In the genomic region with DNA sequence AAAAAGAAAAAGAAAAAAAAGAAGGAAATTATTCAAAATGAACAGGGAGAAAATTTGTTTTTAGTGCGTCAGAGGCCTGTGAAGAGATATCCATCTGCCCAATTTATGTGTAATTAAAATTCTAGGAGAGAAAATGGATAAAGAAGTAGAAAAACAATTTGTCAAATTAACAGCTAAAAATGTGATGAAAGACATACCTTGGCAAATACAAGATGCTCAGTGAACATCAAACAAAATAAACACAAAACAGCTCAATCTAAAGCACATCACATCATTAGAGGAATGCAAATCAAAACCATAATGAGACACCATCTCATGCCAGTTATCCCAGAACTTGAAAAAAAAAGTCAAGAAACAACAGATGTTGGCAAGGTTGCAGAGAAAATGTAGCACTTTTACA, we compare ENCODE assay signal across 10 cellular contexts.
ATAC-seq and TF ChIP-seq lines count a peak whose summit lies in the region.
"Had no signal": no experiment of that assay in that cellular context is flagged by ENCODE, and none has a peak within 500 bp of the region (broad histone marks: within the 10 kb centered on the region; RNA-seq: fewer than 3 reads in every experiment).

No MANE protein-coding gene starts in this region.

- no peak for ATAC-seq in HG03565 (IDR thresholded peaks at IDR 0.05; ENCODE audit: unreplicated experiment)
- ATAC-seq: A549; CD8-positive, alpha-beta T cell had no signal

- H3K4me1 ChIP-seq in HEK293 (ENCODE audit: control insufficient read depth, insufficient read depth, low read length) = no peaks in the 10 kb centered on the region
- H3K4me1 ChIP-seq: A549; BLaER1; BLaER1 treated with 17β-estradiol and CSF1 and Interleukin-3, amounts not matched to agents 10 nM and 100 nM; Caco-2 had no signal

- POLR2A ChIA-PET in HEK293 (lab: Yijun Ruan, JAX) = no interaction called here

- H3K36me3 ChIP-seq in HEK293 (ENCODE audit: control insufficient read depth in 2 of 2, insufficient read depth in 1 of 2, low read length in 2 of 2) = no peaks in the 10 kb centered on the region
- H3K36me3 ChIP-seq: BE2C; BLaER1; BLaER1 treated with 17β-estradiol and CSF1 and Interleukin-3, amounts not matched to agents 10 nM and 100 nM had no signal

- TF ChIP-seq CTCF in HEK293 (tag by site-specific recombination; IDR thresholded peaks at IDR 0.05) = no peak

- no peak overlapping the region for H3K4me3 ChIP-seq in HEK293 (ENCODE audit: low read depth, low read length)
- H3K4me3 ChIP-seq: A549; BLaER1; BLaER1 treated with 17β-estradiol and CSF1 and Interleukin-3, amounts not matched to agents 10 nM and 100 nM had no signal

- H3K27ac ChIP-seq in HEK293 (ENCODE audit: extremely low read depth, low read depth, low read length) = no peak overlapping the region
- H3K27ac ChIP-seq: 22Rv1; A549; BLaER1; BLaER1 treated with 17β-estradiol and CSF1 and Interleukin-3, amounts not matched to agents 10 nM and 100 nM; C4-2B had no signal

- CTCF ChIA-PET in HEK293 (lab: Yijun Ruan, JAX) = no interaction called here

- H3K9me3 ChIP-seq in HEK293 (ENCODE audit: control insufficient read depth, insufficient read depth, low read depth, low read length) = no peaks in the 10 kb centered on the region
- H3K9me3 ChIP-seq: A549, BE2C, BLaER1, Caco-2 had no signal

TF ChIP-seq in HEK293, 187 proteins besides CTCF, POLR2A, EP300 and RAD21:
- TF ChIP-seq ZNF354C (tag by site-specific recombination; IDR thresholded peaks at IDR 0.05; ENCODE audit: borderline replicate concordance, low read depth) (no peak), ZNF785 (tag by site-specific recombination; IDR thresholded peaks at IDR 0.05) (no peak), ZNF169 (tag by site-specific recombination; IDR thresholded peaks at IDR 0.05) (no peak), ZNF558 (tag by site-specific recombination; IDR thresholded peaks at IDR 0.05) (peak; percentile 96)
